1 cellular context compared by ENCODE assay signal in the genomic region with DNA sequence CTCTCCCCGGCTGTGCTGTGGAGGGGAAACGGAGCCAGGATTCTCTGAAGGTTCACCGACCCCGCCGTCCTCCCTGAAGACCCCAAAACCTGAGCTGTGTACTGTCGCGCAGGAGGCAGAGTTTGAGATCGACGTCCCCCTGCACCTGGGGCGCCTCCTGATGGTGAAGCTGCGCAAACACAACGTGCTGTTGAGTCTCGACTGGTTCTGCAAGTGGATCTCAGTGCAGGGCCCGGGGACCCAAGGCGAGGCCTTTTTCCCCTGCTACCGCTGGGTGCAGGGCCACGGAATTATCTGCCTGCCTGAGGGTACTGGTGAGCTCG.
TF ChIP-seq lines count a peak whose summit lies in the region.

No MANE protein-coding gene starts in this region.

TF ChIP-seq in HCT116, 20 proteins besides CTCF, POLR2A, EP300 and RAD21 (continued from another document):
- no peak for TF ChIP-seq CBX3 (IDR thresholded peaks at IDR 0.05; ENCODE audit: low read depth)
- TF ChIP-seq ZNF274 (IDR thresholded peaks at IDR 0.05; ENCODE audit: low read depth, low read length), result no peak
- TF ChIP-seq YY1 (IDR thresholded peaks at IDR 0.05; ENCODE audit: extremely low read depth, insufficient replicate concordance, low read depth, low read length), result no peak
- TF ChIP-seq SRF (IDR thresholded peaks at IDR 0.05; ENCODE audit: low read depth), result no peak
- TF ChIP-seq, protein P1, sequence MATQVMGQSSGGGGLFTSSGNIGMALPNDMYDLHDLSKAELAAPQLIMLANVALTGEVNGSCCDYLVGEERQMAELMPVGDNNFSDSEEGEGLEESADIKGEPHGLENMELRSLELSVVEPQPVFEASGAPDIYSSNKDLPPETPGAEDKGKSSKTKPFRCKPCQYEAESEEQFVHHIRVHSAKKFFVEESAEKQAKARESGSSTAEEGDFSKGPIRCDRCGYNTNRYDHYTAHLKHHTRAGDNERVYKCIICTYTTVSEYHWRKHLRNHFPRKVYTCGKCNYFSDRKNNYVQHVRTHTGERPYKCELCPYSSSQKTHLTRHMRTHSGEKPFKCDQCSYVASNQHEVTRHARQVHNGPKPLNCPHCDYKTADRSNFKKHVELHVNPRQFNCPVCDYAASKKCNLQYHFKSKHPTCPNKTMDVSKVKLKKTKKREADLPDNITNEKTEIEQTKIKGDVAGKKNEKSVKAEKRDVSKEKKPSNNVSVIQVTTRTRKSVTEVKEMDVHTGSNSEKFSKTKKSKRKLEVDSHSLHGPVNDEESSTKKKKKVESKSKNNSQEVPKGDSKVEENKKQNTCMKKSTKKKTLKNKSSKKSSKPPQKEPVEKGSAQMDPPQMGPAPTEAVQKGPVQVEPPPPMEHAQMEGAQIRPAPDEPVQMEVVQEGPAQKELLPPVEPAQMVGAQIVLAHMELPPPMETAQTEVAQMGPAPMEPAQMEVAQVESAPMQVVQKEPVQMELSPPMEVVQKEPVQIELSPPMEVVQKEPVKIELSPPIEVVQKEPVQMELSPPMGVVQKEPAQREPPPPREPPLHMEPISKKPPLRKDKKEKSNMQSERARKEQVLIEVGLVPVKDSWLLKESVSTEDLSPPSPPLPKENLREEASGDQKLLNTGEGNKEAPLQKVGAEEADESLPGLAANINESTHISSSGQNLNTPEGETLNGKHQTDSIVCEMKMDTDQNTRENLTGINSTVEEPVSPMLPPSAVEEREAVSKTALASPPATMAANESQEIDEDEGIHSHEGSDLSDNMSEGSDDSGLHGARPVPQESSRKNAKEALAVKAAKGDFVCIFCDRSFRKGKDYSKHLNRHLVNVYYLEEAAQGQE (IDR thresholded peaks at IDR 0.05; ENCODE audit: low read depth), result no peak
- TF ChIP-seq CEBPB (IDR thresholded peaks at IDR 0.05; ENCODE audit: low read depth), result no peak
- TF ChIP-seq SIN3A (IDR thresholded peaks at IDR 0.05; ENCODE audit: low read depth), result no peak
- TF ChIP-seq SP1 (IDR thresholded peaks at IDR 0.05; ENCODE audit: low read depth), result no peak
